11 cellular contexts compared by ENCODE assay signal in genomic region chr11:305834-306211, GRCh38. TPM values are rescaled to one million over a fixed set of nuclear protein-coding genes. Genes with fewer than 3 reads are reported as not detected.
DNase-seq lines count a peak whose midpoint lies in the region; ATAC-seq and TF ChIP-seq lines count a peak whose summit lies in the region.
"Had no signal": no experiment of that assay in that cellular context is flagged by ENCODE, and none has a peak within 500 bp of the region (broad histone marks: within the 10 kb centered on the region; RNA-seq: fewer than 3 reads in every experiment).

No MANE protein-coding gene starts in this region.

- H3K9ac ChIP-seq in NT2/D1 (ENCODE audit: insufficient read length, low read depth) (peak overlapping the region; percentile 39), endodermal cell (ENCODE audit: extremely low read depth, low read length, poor library complexity, severe bottlenecking) (no peak overlapping the region)

- TF ChIP-seq CTCF in endodermal cell (conservative IDR thresholded peaks at IDR 0.05), result no peak
- TF ChIP-seq CTCF in progenitor cell of endocrine pancreas (IDR thresholded peaks at IDR 0.05; ENCODE audit: unreplicated experiment), result no peak

- H3K27me3 ChIP-seq in NT2/D1 (ENCODE audit: insufficient read depth, insufficient read length) (no peaks in the 10 kb centered on the region), endodermal cell (ENCODE audit: control insufficient read depth, insufficient read depth, low read length, poor library complexity, severe bottlenecking) (no peaks in the 10 kb centered on the region)

- H3K27ac Mint-ChIP-seq in endodermal cell (peak overlapping the region; percentile 36), progenitor cell of endocrine pancreas (peak overlapping the region; percentile 48)

- H3K4me3 ChIP-seq in NT2/D1 (ENCODE audit: insufficient read length, low read depth) (no peak overlapping the region), endodermal cell (ENCODE audit: low read length) (no peak overlapping the region)

- H3K4me3 Mint-ChIP-seq in endodermal cell (no peak overlapping the region), progenitor cell of endocrine pancreas (ENCODE audit: low read depth) (no peak overlapping the region)

- H3K36me3 Mint-ChIP-seq in endodermal cell (ENCODE audit: low read depth) (no peaks in the 10 kb centered on the region), progenitor cell of endocrine pancreas (ENCODE audit: insufficient read depth) (no peaks in the 10 kb centered on the region)

- H3K9me3 Mint-ChIP-seq in endodermal cell (no peaks in the 10 kb centered on the region), progenitor cell of endocrine pancreas (ENCODE audit: low read depth) (no peaks in the 10 kb centered on the region)

- H3K27ac ChIP-seq in endodermal cell (ENCODE audit: low read depth, low read length), result no peak overlapping the region

- WGBS in endodermal cell (ENCODE audit: insufficient coverage in 1 of 2, insufficient read length in 1 of 2), 2 experiments, result 82 to 85% methylated on average over 10 of the region's 10 CpGs

- ATAC-seq in HG03039 (IDR thresholded peaks at IDR 0.05; ENCODE audit: unreplicated experiment), result no peak

- H3K36me3 ChIP-seq in NT2/D1 (ENCODE audit: insufficient read depth, insufficient read length, low read length) (no peaks in the 10 kb centered on the region), endodermal cell (ENCODE audit: control insufficient read depth, insufficient read depth, low read length) (no peaks in the 10 kb centered on the region)

- peaks cover 42% of the 10 kb centered on the region for H3K4me1 Mint-ChIP-seq in endodermal cell
- peaks cover 28% of the 10 kb centered on the region for H3K4me1 Mint-ChIP-seq in progenitor cell of endocrine pancreas (ENCODE audit: low read depth)

- H3K4me1 ChIP-seq in NT2/D1 (ENCODE audit: insufficient read depth, insufficient read length) (peaks cover 26% of the 10 kb centered on the region), endodermal cell (ENCODE audit: control insufficient read depth, insufficient read depth, low read length) (no peaks in the 10 kb centered on the region)

- DNase-seq in NT2/D1 (ENCODE audit: low read depth, low spot score) (no peak), endodermal cell (no peak), progenitor cell of endocrine pancreas (ENCODE audit: low spot score, unreplicated experiment) (no peak), mucosa of gallbladder (ENCODE audit: low spot score) (no peak)
- DNase-seq: activated CD8-positive, alpha-beta memory T cell treated with anti-CD3 and anti-CD28 coated beads for 24 hours; amniotic stem cell; effector CD4-positive, alpha-beta T cell; head of caudate nucleus; small intestine had no signal

- no peaks in the 10 kb centered on the region for H3K9me3 ChIP-seq in NT2/D1 (ENCODE audit: insufficient read depth, low read length)
- no peaks in the 10 kb centered on the region for H3K9me3 ChIP-seq in endodermal cell (ENCODE audit: control insufficient read depth, low read length)

- H3K27me3 Mint-ChIP-seq in endodermal cell (ENCODE audit: insufficient read depth) (no peaks in the 10 kb centered on the region), progenitor cell of endocrine pancreas (peaks cover 13% of the 10 kb centered on the region)

RNA-seq across cellular contexts. Expression of gene IFITM2, which starts 1.8 kb away (rescaled TPM):
- total RNA-seq in endodermal cell (100 to 1,000 TPM; 262 to 367 TPM), progenitor cell of endocrine pancreas (33.2 and 33.5 TPM in 2 replicates), mucosa of gallbladder (129 TPM)
- 114 TPM for polyA plus RNA-seq in endodermal cell (2013, experiment 1 of 2)
- 152 TPM for polyA plus RNA-seq in endodermal cell (2013, experiment 2 of 2)

RNA-seq across cellular contexts. Expression of gene IFITM5, which starts 6.5 kb away (rescaled TPM):
- not detected for total RNA-seq in endodermal cell
- polyA plus RNA-seq in endodermal cell (2013, experiment 1 of 2), result not detected
- polyA plus RNA-seq in endodermal cell (2013, experiment 2 of 2), result not detected
- total RNA-seq in progenitor cell of endocrine pancreas, result not detected in 2 replicates
- total RNA-seq in mucosa of gallbladder, result not detected
- total RNA-seq: mesenteric fat pad had no signal
- polyA plus RNA-seq: small intestine had no signal

RNA-seq across cellular contexts. Expression of gene IFITM1, which starts 8.0 kb away (rescaled TPM):
- total RNA-seq in endodermal cell, result 100 to 1,000 TPM; 211 to 558 TPM
- 244 TPM for polyA plus RNA-seq in endodermal cell (2013, experiment 1 of 2)
- 241 TPM for polyA plus RNA-seq in endodermal cell (2013, experiment 2 of 2)
- 2.3 TPM in 2 replicates for total RNA-seq in progenitor cell of endocrine pancreas
- 55.4 TPM for total RNA-seq in mucosa of gallbladder

RNA-seq across cellular contexts. Expression of gene IFITM3, which starts 14.8 kb away (rescaled TPM):
- 100 to 1,000 TPM; 257 to 389 TPM for total RNA-seq in endodermal cell
- polyA plus RNA-seq in endodermal cell (2013, experiment 1 of 2), result 186 TPM
- polyA plus RNA-seq in endodermal cell (2013, experiment 2 of 2), result 187 TPM
- 99.3 and 105 TPM in 2 replicates for total RNA-seq in progenitor cell of endocrine pancreas
- total RNA-seq in mucosa of gallbladder, result 246 TPM

RNA-seq across cellular contexts. Expression of gene PGGHG, which starts 16.9 kb away (rescaled TPM):
- total RNA-seq in endodermal cell, result 100 to 1,000 TPM; 129 to 186 TPM
- 36.7 TPM for polyA plus RNA-seq in endodermal cell (2013, experiment 1 of 2)
- 31.3 TPM for polyA plus RNA-seq in endodermal cell (2013, experiment 2 of 2)
- total RNA-seq in progenitor cell of endocrine pancreas, result 67.0 and 74.7 TPM in 2 replicates
- 42.8 TPM for total RNA-seq in mucosa of gallbladder

Comparison
In these comparisons a context has a peak if more than half of its experiments do, and no peak if none do; other contexts are left out.
1. RNA of gene IFITM1, which starts 8.0 kb away (total RNA-seq): 211 to 558 TPM in endodermal cell and 55.4 TPM in mucosa of gallbladder (single experiment); 2.3 TPM in progenitor cell of endocrine pancreas; every median in the first group is over 10 times any median in the second.